1 cellular context compared by ENCODE assay signal in the genomic region with DNA sequence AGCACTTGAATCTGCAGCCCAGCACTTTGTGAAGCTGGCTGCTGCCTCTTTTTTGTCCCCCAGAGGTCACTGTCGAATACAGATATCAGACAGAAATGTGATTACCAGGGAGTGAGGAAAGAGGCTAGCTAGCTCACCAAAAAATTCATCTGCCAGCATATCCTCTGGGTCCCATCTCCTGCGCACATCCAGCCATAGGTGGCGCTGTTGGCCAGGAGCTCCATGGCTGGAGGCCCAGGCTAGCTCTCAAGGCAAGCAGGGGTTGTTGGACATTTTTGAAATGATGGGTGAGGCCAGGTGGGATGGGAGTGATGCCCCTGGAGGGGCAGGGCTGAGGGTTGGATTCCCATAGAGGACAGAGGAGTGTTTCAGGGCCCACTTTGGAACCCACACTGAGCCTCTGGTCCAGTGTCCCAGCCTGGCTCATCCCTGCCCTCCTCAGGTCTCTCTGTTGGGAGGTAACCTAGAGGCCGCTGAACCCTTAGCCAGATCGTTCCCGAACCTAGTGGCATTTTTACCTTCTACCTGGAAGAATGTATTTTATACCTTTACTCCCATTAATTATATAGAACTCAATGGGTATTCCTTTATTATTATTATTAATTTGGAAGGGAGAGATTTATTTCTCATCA.
TF ChIP-seq lines count a peak whose summit lies in the region.

No MANE protein-coding gene starts in this region.

TF ChIP-seq in HEK293, 187 proteins besides CTCF, POLR2A, EP300 and RAD21 (continued from another document and continues in another):
- TF ChIP-seq, protein P1, sequence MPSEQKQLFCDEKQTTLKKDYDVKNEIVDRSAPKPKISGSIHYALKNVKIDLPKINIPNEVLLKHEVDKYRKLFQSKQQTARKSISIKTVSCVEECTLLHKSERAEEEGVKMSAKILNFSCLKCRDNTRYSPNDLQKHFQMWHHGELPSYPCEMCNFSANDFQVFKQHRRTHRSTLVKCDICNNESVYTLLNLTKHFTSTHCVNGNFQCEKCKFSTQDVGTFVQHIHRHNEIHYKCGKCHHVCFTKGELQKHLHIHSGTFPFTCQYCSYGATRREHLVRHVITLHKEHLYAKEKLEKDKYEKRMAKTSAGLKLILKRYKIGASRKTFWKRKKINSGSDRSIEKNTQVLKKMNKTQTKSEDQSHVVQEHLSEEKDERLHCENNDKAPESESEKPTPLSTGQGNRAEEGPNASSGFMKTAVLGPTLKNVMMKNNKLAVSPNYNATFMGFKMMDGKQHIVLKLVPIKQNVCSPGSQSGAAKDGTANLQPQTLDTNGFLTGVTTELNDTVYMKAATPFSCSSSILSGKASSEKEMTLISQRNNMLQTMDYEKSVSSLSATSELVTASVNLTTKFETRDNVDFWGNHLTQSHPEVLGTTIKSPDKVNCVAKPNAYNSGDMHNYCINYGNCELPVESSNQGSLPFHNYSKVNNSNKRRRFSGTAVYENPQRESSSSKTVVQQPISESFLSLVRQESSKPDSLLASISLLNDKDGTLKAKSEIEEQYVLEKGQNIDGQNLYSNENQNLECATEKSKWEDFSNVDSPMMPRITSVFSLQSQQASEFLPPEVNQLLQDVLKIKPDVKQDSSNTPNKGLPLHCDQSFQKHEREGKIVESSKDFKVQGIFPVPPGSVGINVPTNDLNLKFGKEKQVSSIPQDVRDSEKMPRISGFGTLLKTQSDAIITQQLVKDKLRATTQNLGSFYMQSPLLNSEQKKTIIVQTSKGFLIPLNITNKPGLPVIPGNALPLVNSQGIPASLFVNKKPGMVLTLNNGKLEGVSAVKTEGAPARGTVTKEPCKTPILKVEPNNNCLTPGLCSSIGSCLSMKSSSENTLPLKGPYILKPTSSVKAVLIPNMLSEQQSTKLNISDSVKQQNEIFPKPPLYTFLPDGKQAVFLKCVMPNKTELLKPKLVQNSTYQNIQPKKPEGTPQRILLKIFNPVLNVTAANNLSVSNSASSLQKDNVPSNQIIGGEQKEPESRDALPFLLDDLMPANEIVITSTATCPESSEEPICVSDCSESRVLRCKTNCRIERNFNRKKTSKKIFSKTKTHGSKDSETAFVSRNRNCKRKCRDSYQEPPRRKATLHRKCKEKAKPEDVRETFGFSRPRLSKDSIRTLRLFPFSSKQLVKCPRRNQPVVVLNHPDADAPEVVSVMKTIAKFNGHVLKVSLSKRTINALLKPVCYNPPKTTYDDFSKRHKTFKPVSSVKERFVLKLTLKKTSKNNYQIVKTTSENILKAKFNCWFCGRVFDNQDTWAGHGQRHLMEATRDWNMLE (tag by site-specific recombination; conservative IDR thresholded peaks at IDR 0.05; ENCODE audit: low read depth), result no peak
- TF ChIP-seq, protein P2, sequence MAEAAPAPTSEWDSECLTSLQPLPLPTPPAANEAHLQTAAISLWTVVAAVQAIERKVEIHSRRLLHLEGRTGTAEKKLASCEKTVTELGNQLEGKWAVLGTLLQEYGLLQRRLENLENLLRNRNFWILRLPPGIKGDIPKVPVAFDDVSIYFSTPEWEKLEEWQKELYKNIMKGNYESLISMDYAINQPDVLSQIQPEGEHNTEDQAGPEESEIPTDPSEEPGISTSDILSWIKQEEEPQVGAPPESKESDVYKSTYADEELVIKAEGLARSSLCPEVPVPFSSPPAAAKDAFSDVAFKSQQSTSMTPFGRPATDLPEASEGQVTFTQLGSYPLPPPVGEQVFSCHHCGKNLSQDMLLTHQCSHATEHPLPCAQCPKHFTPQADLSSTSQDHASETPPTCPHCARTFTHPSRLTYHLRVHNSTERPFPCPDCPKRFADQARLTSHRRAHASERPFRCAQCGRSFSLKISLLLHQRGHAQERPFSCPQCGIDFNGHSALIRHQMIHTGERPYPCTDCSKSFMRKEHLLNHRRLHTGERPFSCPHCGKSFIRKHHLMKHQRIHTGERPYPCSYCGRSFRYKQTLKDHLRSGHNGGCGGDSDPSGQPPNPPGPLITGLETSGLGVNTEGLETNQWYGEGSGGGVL (tag by site-specific recombination; IDR thresholded peaks at IDR 0.05), result no peak
- TF ChIP-seq RBAK (tag by site-specific recombination; IDR thresholded peaks at IDR 0.05) (no peak), ZNF10 (tag by site-specific recombination; IDR thresholded peaks at IDR 0.05) (no peak), MYNN (tag by site-specific recombination; IDR thresholded peaks at IDR 0.05; ENCODE audit: borderline replicate concordance) (no peak), ZXDB (tag by site-specific recombination; IDR thresholded peaks at IDR 0.05) (peak; percentile 67; the same call in 1 of the 2 replicates), ZNF214 (tag by site-specific recombination; IDR thresholded peaks at IDR 0.05; ENCODE audit: borderline replicate concordance) (no peak), ZNF239 (tag by site-specific recombination; IDR thresholded peaks at IDR 0.05) (no peak), PRDM6 (tag by site-specific recombination; IDR thresholded peaks at IDR 0.05) (no peak), SCRT1 (tag by site-specific recombination; IDR thresholded peaks at IDR 0.05; ENCODE audit: borderline replicate concordance) (no peak), HOXD13 (CRISPR knock-in tag; IDR thresholded peaks at IDR 0.05; ENCODE audit: borderline replicate concordance) (no peak), TRIM28 (IDR thresholded peaks at IDR 0.05; ENCODE audit: borderline replicate concordance, low read length) (peak; percentile 81; the same call in 1 of the 2 replicates), HOXA7 (CRISPR knock-in tag; IDR thresholded peaks at IDR 0.05; ENCODE audit: borderline replicate concordance) (no peak), ZEB2 (tag by site-specific recombination; IDR thresholded peaks at IDR 0.05) (0 out of 2 replicates have a peak, but pooled peaks have one; percentile 18), REPIN1 (tag by site-specific recombination; IDR thresholded peaks at IDR 0.05; ENCODE audit: low read depth) (no peak), ZBTB17 (tag by site-specific recombination; IDR thresholded peaks at IDR 0.05) (peak; percentile 91), ZNF561 (tag by site-specific recombination; IDR thresholded peaks at IDR 0.05; ENCODE audit: borderline replicate concordance) (no peak), ZNF521 (tag by site-specific recombination; IDR thresholded peaks at IDR 0.05) (no peak), ZNF623 (tag by site-specific recombination; IDR thresholded peaks at IDR 0.05) (no peak), ZNF350 (tag by site-specific recombination; IDR thresholded peaks at IDR 0.05) (no peak), ZNF501 (tag by site-specific recombination; IDR thresholded peaks at IDR 0.05) (no peak), ZNF629 (tag by site-specific recombination; IDR thresholded peaks at IDR 0.05) (0 out of 2 replicates have a peak, but pooled peaks have one; percentile 14), ZNF404 (tag by site-specific recombination; IDR thresholded peaks at IDR 0.05) (no peak), ZNF571 (tag by site-specific recombination; IDR thresholded peaks at IDR 0.05) (no peak), ZNF391 (tag by site-specific recombination; IDR thresholded peaks at IDR 0.05; ENCODE audit: borderline replicate concordance, low read depth) (0 out of 2 replicates have a peak, but pooled peaks have one; percentile 27), ZNF121 (tag by site-specific recombination; IDR thresholded peaks at IDR 0.05) (no peak), ZNF830 (tag by site-specific recombination; IDR thresholded peaks at IDR 0.05; ENCODE audit: low read depth) (no peak), ZNF639 (tag by site-specific recombination; IDR thresholded peaks at IDR 0.05) (no peak), ZNF433 (tag by site-specific recombination; IDR thresholded peaks at IDR 0.05; ENCODE audit: low read depth) (no peak), ZNF596 (tag by site-specific recombination; IDR thresholded peaks at IDR 0.05) (no peak), ZNF266 (tag by site-specific recombination; IDR thresholded peaks at IDR 0.05; ENCODE audit: low read depth) (no peak), ZNF48 (tag by site-specific recombination; IDR thresholded peaks at IDR 0.05) (no peak), ZNF302 (tag by site-specific recombination; IDR thresholded peaks at IDR 0.05; ENCODE audit: low read depth) (no peak), ZNF660 (tag by site-specific recombination; IDR thresholded peaks at IDR 0.05) (peak; percentile 85), ZNF221 (tag by site-specific recombination; IDR thresholded peaks at IDR 0.05; ENCODE audit: borderline replicate concordance) (no peak), BCL11B (tag by site-specific recombination; IDR thresholded peaks at IDR 0.05; ENCODE audit: low read depth) (no peak), ZNF548 (tag by site-specific recombination; IDR thresholded peaks at IDR 0.05) (no peak), ZNF169 (tag by site-specific recombination; IDR thresholded peaks at IDR 0.05) (no peak), ZFP37 (tag by site-specific recombination; IDR thresholded peaks at IDR 0.05) (0 out of 2 replicates have a peak, but pooled peaks have one; percentile 64), ZNF621 (tag by site-specific recombination; IDR thresholded peaks at IDR 0.05) (no peak), GLIS2 (tag by site-specific recombination; IDR thresholded peaks at IDR 0.05) (no peak), OVOL3 (tag by site-specific recombination; IDR thresholded peaks at IDR 0.05) (no peak), ZNF544 (tag by site-specific recombination; IDR thresholded peaks at IDR 0.05) (no peak), ZNF26 (tag by site-specific recombination; IDR thresholded peaks at IDR 0.05) (no peak)
- TF ChIP-seq, protein P3, sequence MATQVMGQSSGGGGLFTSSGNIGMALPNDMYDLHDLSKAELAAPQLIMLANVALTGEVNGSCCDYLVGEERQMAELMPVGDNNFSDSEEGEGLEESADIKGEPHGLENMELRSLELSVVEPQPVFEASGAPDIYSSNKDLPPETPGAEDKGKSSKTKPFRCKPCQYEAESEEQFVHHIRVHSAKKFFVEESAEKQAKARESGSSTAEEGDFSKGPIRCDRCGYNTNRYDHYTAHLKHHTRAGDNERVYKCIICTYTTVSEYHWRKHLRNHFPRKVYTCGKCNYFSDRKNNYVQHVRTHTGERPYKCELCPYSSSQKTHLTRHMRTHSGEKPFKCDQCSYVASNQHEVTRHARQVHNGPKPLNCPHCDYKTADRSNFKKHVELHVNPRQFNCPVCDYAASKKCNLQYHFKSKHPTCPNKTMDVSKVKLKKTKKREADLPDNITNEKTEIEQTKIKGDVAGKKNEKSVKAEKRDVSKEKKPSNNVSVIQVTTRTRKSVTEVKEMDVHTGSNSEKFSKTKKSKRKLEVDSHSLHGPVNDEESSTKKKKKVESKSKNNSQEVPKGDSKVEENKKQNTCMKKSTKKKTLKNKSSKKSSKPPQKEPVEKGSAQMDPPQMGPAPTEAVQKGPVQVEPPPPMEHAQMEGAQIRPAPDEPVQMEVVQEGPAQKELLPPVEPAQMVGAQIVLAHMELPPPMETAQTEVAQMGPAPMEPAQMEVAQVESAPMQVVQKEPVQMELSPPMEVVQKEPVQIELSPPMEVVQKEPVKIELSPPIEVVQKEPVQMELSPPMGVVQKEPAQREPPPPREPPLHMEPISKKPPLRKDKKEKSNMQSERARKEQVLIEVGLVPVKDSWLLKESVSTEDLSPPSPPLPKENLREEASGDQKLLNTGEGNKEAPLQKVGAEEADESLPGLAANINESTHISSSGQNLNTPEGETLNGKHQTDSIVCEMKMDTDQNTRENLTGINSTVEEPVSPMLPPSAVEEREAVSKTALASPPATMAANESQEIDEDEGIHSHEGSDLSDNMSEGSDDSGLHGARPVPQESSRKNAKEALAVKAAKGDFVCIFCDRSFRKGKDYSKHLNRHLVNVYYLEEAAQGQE (tag by site-specific recombination; IDR thresholded peaks at IDR 0.05), result no peak
- TF ChIP-seq, protein P4, sequence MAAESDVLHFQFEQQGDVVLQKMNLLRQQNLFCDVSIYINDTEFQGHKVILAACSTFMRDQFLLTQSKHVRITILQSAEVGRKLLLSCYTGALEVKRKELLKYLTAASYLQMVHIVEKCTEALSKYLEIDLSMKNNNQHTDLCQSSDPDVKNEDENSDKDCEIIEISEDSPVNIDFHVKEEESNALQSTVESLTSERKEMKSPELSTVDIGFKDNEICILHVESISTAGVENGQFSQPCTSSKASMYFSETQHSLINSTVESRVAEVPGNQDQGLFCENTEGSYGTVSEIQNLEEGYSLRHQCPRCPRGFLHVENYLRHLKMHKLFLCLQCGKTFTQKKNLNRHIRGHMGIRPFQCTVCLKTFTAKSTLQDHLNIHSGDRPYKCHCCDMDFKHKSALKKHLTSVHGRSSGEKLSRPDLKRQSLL (tag by site-specific recombination; IDR thresholded peaks at IDR 0.05), result no peak
